9 cellular contexts compared by ENCODE assay signal in genomic region chr19:3801412-3802096, GRCh38. TPM values are rescaled to one million over a fixed set of nuclear protein-coding genes. Genes with fewer than 3 reads are reported as not detected.
DNase-seq lines count a peak whose midpoint lies in the region; ATAC-seq and TF ChIP-seq lines count a peak whose summit lies in the region.
"Had no signal": no experiment of that assay in that cellular context is flagged by ENCODE, and none has a peak within 500 bp of the region (broad histone marks: within the 10 kb centered on the region; RNA-seq: fewer than 3 reads in every experiment).

No MANE protein-coding gene starts in this region.

- peak; percentile 36 for DNase-seq in AG08395 (ENCODE audit: low spot score)
- DNase-seq in NCI-H2107 (lab: John Stamatoyannopoulos, UW) = peak; percentile 10
- peak; percentile 58 for DNase-seq in activated T-helper 1 cell treated with anti-CD3 and anti-CD28 coated beads, Interleukin-12 subunit alpha, Interleukin-12 subunit beta, Interleukin-2, Interleukin-4 antibody, amounts not matched to agents 30 ng/mL and 10 ng/mL and 1 ng/mL, durations not matched to agents 14 hours and 24 hours and 36 hours (ENCODE audit: low spot score)
- DNase-seq in foreskin keratinocyte = no peak
- no peak for DNase-seq in progenitor cell of endocrine pancreas (ENCODE audit: low spot score, unreplicated experiment)
- DNase-seq in NCI-H187 (lab: John Stamatoyannopoulos, UW) = no peak
- DNase-seq in SHP77 treated with DMSO at 0.1 percent for 48 hours (lab: John Stamatoyannopoulos, UW) = no peak
- no peak for DNase-seq in AG08396 (ENCODE audit: low spot score)

- H3K36me3 Mint-ChIP-seq in activated T-helper 1 cell treated with anti-CD3 and anti-CD28 coated beads, Interleukin-12 subunit alpha, Interleukin-12 subunit beta, Interleukin-2, Interleukin-4 antibody, amounts not matched to agents 30 ng/mL and 10 ng/mL and 1 ng/mL, durations not matched to agents 14 hours and 24 hours and 36 hours (ENCODE audit: low read depth) = peaks cover 5% of the 10 kb centered on the region
- no peaks in the 10 kb centered on the region for H3K36me3 Mint-ChIP-seq in progenitor cell of endocrine pancreas (ENCODE audit: insufficient read depth)

- intact Hi-C loops in activated T-helper 1 cell treated with anti-CD3 and anti-CD28 coated beads, Interleukin-12 subunit alpha, Interleukin-12 subunit beta, Interleukin-2, Interleukin-4 antibody, amounts not matched to agents 30 ng/mL and 10 ng/mL and 1 ng/mL, durations not matched to agents 14 hours and 24 hours and 36 hours (cut with micrococcal nuclease) = loop anchor here (1.0 kb wide), 1 partner anchor 11 kb away; no protein-coding TSS in a partner anchor

- H3K4me3 Mint-ChIP-seq in activated T-helper 1 cell treated with anti-CD3 and anti-CD28 coated beads, Interleukin-12 subunit alpha, Interleukin-12 subunit beta, Interleukin-2, Interleukin-4 antibody, amounts not matched to agents 30 ng/mL and 10 ng/mL and 1 ng/mL, durations not matched to agents 14 hours and 24 hours and 36 hours = peak overlapping the region; percentile 26
- H3K4me3 Mint-ChIP-seq in progenitor cell of endocrine pancreas (ENCODE audit: low read depth) = no peak overlapping the region

- no peaks in the 10 kb centered on the region for H3K4me1 ChIP-seq in foreskin keratinocyte

- no peak overlapping the region for H3K27ac ChIP-seq in foreskin keratinocyte

- ATAC-seq in foreskin keratinocyte = peak; percentile 19

- peaks cover 27% of the 10 kb centered on the region for H3K27me3 ChIP-seq in foreskin keratinocyte

- peaks cover 27% of the 10 kb centered on the region for H3K4me1 Mint-ChIP-seq in activated T-helper 1 cell treated with anti-CD3 and anti-CD28 coated beads, Interleukin-12 subunit alpha, Interleukin-12 subunit beta, Interleukin-2, Interleukin-4 antibody, amounts not matched to agents 30 ng/mL and 10 ng/mL and 1 ng/mL, durations not matched to agents 14 hours and 24 hours and 36 hours (ENCODE audit: low read depth)
- no peaks in the 10 kb centered on the region for H3K4me1 Mint-ChIP-seq in progenitor cell of endocrine pancreas (ENCODE audit: low read depth)

- H3K27ac Mint-ChIP-seq in activated T-helper 1 cell treated with anti-CD3 and anti-CD28 coated beads, Interleukin-12 subunit alpha, Interleukin-12 subunit beta, Interleukin-2, Interleukin-4 antibody, amounts not matched to agents 30 ng/mL and 10 ng/mL and 1 ng/mL, durations not matched to agents 14 hours and 24 hours and 36 hours = peak overlapping the region; percentile 52
- no peak overlapping the region for H3K27ac Mint-ChIP-seq in progenitor cell of endocrine pancreas

- peaks cover 9% of the 10 kb centered on the region for H3K9me3 Mint-ChIP-seq in activated T-helper 1 cell treated with anti-CD3 and anti-CD28 coated beads, Interleukin-12 subunit alpha, Interleukin-12 subunit beta, Interleukin-2, Interleukin-4 antibody, amounts not matched to agents 30 ng/mL and 10 ng/mL and 1 ng/mL, durations not matched to agents 14 hours and 24 hours and 36 hours
- peaks cover 5% of the 10 kb centered on the region for H3K9me3 Mint-ChIP-seq in progenitor cell of endocrine pancreas (ENCODE audit: low read depth)

- H3K27me3 Mint-ChIP-seq in activated T-helper 1 cell treated with anti-CD3 and anti-CD28 coated beads, Interleukin-12 subunit alpha, Interleukin-12 subunit beta, Interleukin-2, Interleukin-4 antibody, amounts not matched to agents 30 ng/mL and 10 ng/mL and 1 ng/mL, durations not matched to agents 14 hours and 24 hours and 36 hours (ENCODE audit: insufficient read depth) = peaks cover 7% of the 10 kb centered on the region
- H3K27me3 Mint-ChIP-seq in progenitor cell of endocrine pancreas = peaks cover 51% of the 10 kb centered on the region

- TF ChIP-seq CTCF in foreskin keratinocyte (conservative IDR thresholded peaks at IDR 0.05) = peak; percentile 38
- TF ChIP-seq CTCF in progenitor cell of endocrine pancreas (IDR thresholded peaks at IDR 0.05; ENCODE audit: unreplicated experiment) = peak; percentile 40

RNA-seq across cellular contexts. Expression of gene MATK, which starts 15.4 kb away (rescaled TPM):
- 21.5 and 24.3 TPM in 2 replicates for total RNA-seq in activated T-helper 1 cell treated with anti-CD3 and anti-CD28 coated beads, Interleukin-12 subunit alpha, Interleukin-12 subunit beta, Interleukin-2, Interleukin-4 antibody, amounts not matched to agents 30 ng/mL and 10 ng/mL and 1 ng/mL, durations not matched to agents 14 hours and 24 hours and 36 hours
- total RNA-seq in foreskin keratinocyte (not detected in 2 replicates), progenitor cell of endocrine pancreas (1.8 TPM in 2 replicates)
- not detected in 2 replicates for polyA plus RNA-seq in foreskin keratinocyte

RNA-seq across cellular contexts. Expression of gene RAX2, which starts 29.5 kb away (rescaled TPM):
- not detected in 2 replicates for total RNA-seq in activated T-helper 1 cell treated with anti-CD3 and anti-CD28 coated beads, Interleukin-12 subunit alpha, Interleukin-12 subunit beta, Interleukin-2, Interleukin-4 antibody, amounts not matched to agents 30 ng/mL and 10 ng/mL and 1 ng/mL, durations not matched to agents 14 hours and 24 hours and 36 hours
- total RNA-seq in foreskin keratinocyte (not detected in 2 replicates), progenitor cell of endocrine pancreas (not detected in 2 replicates)
- polyA plus RNA-seq in foreskin keratinocyte = not detected in 2 replicates
- total RNA-seq: subcutaneous adipose tissue had no signal

RNA-seq across cellular contexts. Expression of gene MRPL54, which starts 39.1 kb away (rescaled TPM):
- total RNA-seq in activated T-helper 1 cell treated with anti-CD3 and anti-CD28 coated beads, Interleukin-12 subunit alpha, Interleukin-12 subunit beta, Interleukin-2, Interleukin-4 antibody, amounts not matched to agents 30 ng/mL and 10 ng/mL and 1 ng/mL, durations not matched to agents 14 hours and 24 hours and 36 hours = 88.2 and 94.7 TPM in 2 replicates
- total RNA-seq in foreskin keratinocyte (60.8 and 65.2 TPM in 2 replicates), progenitor cell of endocrine pancreas (38.6 and 39.8 TPM in 2 replicates)
- polyA plus RNA-seq in foreskin keratinocyte = 94.0 and 100 TPM in 2 replicates

RNA-seq across cellular contexts. Expression of gene APBA3, which starts 40.1 kb away (rescaled TPM):
- 45.4 and 48.9 TPM in 2 replicates for total RNA-seq in activated T-helper 1 cell treated with anti-CD3 and anti-CD28 coated beads, Interleukin-12 subunit alpha, Interleukin-12 subunit beta, Interleukin-2, Interleukin-4 antibody, amounts not matched to agents 30 ng/mL and 10 ng/mL and 1 ng/mL, durations not matched to agents 14 hours and 24 hours and 36 hours
- total RNA-seq in foreskin keratinocyte (14.0 and 16.5 TPM in 2 replicates), progenitor cell of endocrine pancreas (31.4 and 33.3 TPM in 2 replicates)
- polyA plus RNA-seq in foreskin keratinocyte = 16.2 and 16.6 TPM in 2 replicates

Comparison
In these comparisons a context has a peak if more than half of its experiments do, and no peak if none do; other contexts are left out.
1. DNase-seq: peak in AG08395 (single experiment), NCI-H2107 (single experiment) and activated T-helper 1 cell treated with anti-CD3 and anti-CD28 coated beads, Interleukin-12 subunit alpha, Interleukin-12 subunit beta, Interleukin-2, Interleukin-4 antibody, amounts not matched to agents 30 ng/mL and 10 ng/mL and 1 ng/mL, durations not matched to agents 14 hours and 24 hours and 36 hours (single experiment); none in foreskin keratinocyte (0 of 2), progenitor cell of endocrine pancreas (single experiment), NCI-H187 (0 of 2), SHP77 treated with DMSO at 0.1 percent for 48 hours (single experiment) and AG08396 (single experiment).